27 cellular contexts compared by ENCODE assay signal in genomic region chrX:69740317-69740716, GRCh38.
DNase-seq lines count a peak whose midpoint lies in the region; ATAC-seq, FAIRE-seq and TF ChIP-seq lines count a peak whose summit lies in the region.
"Had no signal": no experiment of that assay in that cellular context is flagged by ENCODE, and none has a peak within 500 bp of the region (broad histone marks: within the 10 kb centered on the region; RNA-seq: fewer than 3 reads in every experiment).

No MANE protein-coding gene starts in this region.

- H3K4me3 ChIP-seq in mesendoderm (ENCODE audit: low read length) (no peak overlapping the region), stomach (no peak overlapping the region)
- H3K4me3 ChIP-seq in effector memory CD4-positive, alpha-beta T cell (ENCODE audit: insufficient read depth, low read depth, low read length, poor library complexity, severe bottlenecking) = no peak overlapping the region
- H3K4me3 ChIP-seq: A549; BLaER1 treated with 17β-estradiol and CSF1 and Interleukin-3, amounts not matched to agents 10 nM and 100 nM; GM12878 had no signal

- no peak overlapping the region for H3K27ac Mint-ChIP-seq in WTC11
- H3K27ac Mint-ChIP-seq: B cell; CD4-positive, alpha-beta T cell; CD8-positive, alpha-beta T cell had no signal

- H3K4ac ChIP-seq in mesendoderm (ENCODE audit: low read depth, low read length) = no peak overlapping the region

- no peaks in the 10 kb centered on the region for H3K36me3 ChIP-seq in mesendoderm (ENCODE audit: control insufficient read depth, insufficient read depth, low read length)
- H3K36me3 ChIP-seq in stomach = no peaks in the 10 kb centered on the region
- no peaks in the 10 kb centered on the region for H3K36me3 ChIP-seq in effector memory CD4-positive, alpha-beta T cell (ENCODE audit: control insufficient read depth, insufficient read depth, low read length)
- H3K36me3 ChIP-seq: BLaER1 treated with 17β-estradiol and CSF1 and Interleukin-3, amounts not matched to agents 10 nM and 100 nM had no signal

- DNase-seq in DMS53 (lab: John Stamatoyannopoulos, UW) (peak; percentile 3), DMS53 treated with DMSO at 0.1 percent for 48 hours (lab: John Stamatoyannopoulos, UW; ENCODE audit: unreplicated experiment) (no peak), D721Med (ENCODE audit: insufficient read length, low spot score) (no peak), WTC11 (ENCODE audit: low spot score) (no peak), mesendoderm (peak; percentile 1), NCI-H345 treated with DMSO at 0.1 percent for 48 hours (lab: John Stamatoyannopoulos, UW; ENCODE audit: unreplicated experiment) (no peak), stomach (no peak)
- no peak for DNase-seq in effector memory CD4-positive, alpha-beta T cell
- DNase-seq: AML-193; Caco-2; Calu3; CD4-positive, alpha-beta T cell; CD8-positive, alpha-beta T cell; DMS 273 treated with DMSO at 0.1 percent for 48 hours; DMS153; DMS79; DND-41; EL; GDM1 had no signal

- H4K5ac ChIP-seq in mesendoderm (ENCODE audit: low read length) = no peak overlapping the region

- H3K79me2 ChIP-seq in mesendoderm (ENCODE audit: control insufficient read depth, insufficient read depth, low read length) = no peaks in the 10 kb centered on the region

- H2BK15ac ChIP-seq in mesendoderm (replicated peaks; ENCODE audit: low read depth) = no peak overlapping the region

- no peak overlapping the region for H3K4me3 Mint-ChIP-seq in WTC11
- H3K4me3 Mint-ChIP-seq: B cell; CD4-positive, alpha-beta T cell; CD8-positive, alpha-beta T cell had no signal

- TF ChIP-seq EP300 in stomach (IDR thresholded peaks at IDR 0.05) = no peak

- intact Hi-C loops in stomach (cut with DNase I; ENCODE audit: low total_unique reads) = no loop called here

- H3K4me2 ChIP-seq in mesendoderm (ENCODE audit: low read length) = no peak overlapping the region
- H3K4me2 ChIP-seq: A549; BLaER1 treated with 17β-estradiol and CSF1 and Interleukin-3, amounts not matched to agents 10 nM and 100 nM had no signal

- H3K56ac ChIP-seq in mesendoderm (ENCODE audit: low read length) = no peak overlapping the region

- H3K9me3 ChIP-seq in stomach = peaks cover 0 to 18% (median 5%) of the 10 kb centered on the region in 4 donors
- no peaks in the 10 kb centered on the region for H3K9me3 ChIP-seq in effector memory CD4-positive, alpha-beta T cell (ENCODE audit: control insufficient read depth, low read length)
- H3K9me3 ChIP-seq: A549, Caco-2 had no signal

- POLR2A ChIA-PET in WTC11 (lab: Charles Lee) = no interaction called here

- no peaks in the 10 kb centered on the region for H3K79me1 ChIP-seq in mesendoderm (ENCODE audit: low read length)

- ATAC-seq in WTC11 = no peak
- ATAC-seq: A549; CD8-positive, alpha-beta T cell; GM12878 had no signal

- no peak overlapping the region for H4K8ac ChIP-seq in mesendoderm (ENCODE audit: low read depth, low read length)

- H3K27me3 ChIP-seq in mesendoderm (ENCODE audit: insufficient read depth, low read length, poor library complexity) = no peaks in the 10 kb centered on the region
- no peaks in the 10 kb centered on the region for H3K27me3 ChIP-seq in stomach
- no peaks in the 10 kb centered on the region for H3K27me3 ChIP-seq in effector memory CD4-positive, alpha-beta T cell (replicated peaks; ENCODE audit: control insufficient read depth, insufficient read depth, low read length, poor library complexity, severe bottlenecking)

- H3K9ac ChIP-seq in mesendoderm (ENCODE audit: low read length) = no peak overlapping the region
- H3K9ac ChIP-seq: BLaER1 treated with 17β-estradiol and CSF1 and Interleukin-3, amounts not matched to agents 10 nM and 100 nM had no signal

- H2BK120ac ChIP-seq in mesendoderm (ENCODE audit: low read depth, low read length) = no peak overlapping the region

- H3K18ac ChIP-seq in mesendoderm (ENCODE audit: low read length) = no peak overlapping the region

- H3K27ac ChIP-seq in mesendoderm (ENCODE audit: low read depth, low read length) = no peak overlapping the region
- H3K27ac ChIP-seq in stomach = no peak overlapping the region
- no peak overlapping the region for H3K27ac ChIP-seq in effector memory CD4-positive, alpha-beta T cell (ENCODE audit: insufficient read depth, low read length, poor library complexity, severe bottlenecking)
- H3K27ac ChIP-seq: 22Rv1; A549; BLaER1 treated with 17β-estradiol and CSF1 and Interleukin-3, amounts not matched to agents 10 nM and 100 nM; C4-2B had no signal

- peak; percentile 46 for FAIRE-seq in D721Med (lab: Jason Lieb, UNC)
- FAIRE-seq: A549, GM12878, GM12892, GM18507 had no signal

- no peak overlapping the region for H2AK5ac ChIP-seq in mesendoderm (ENCODE audit: low read length)

- no peak overlapping the region for H3K23ac ChIP-seq in mesendoderm (ENCODE audit: low read length)

- H3K4me1 ChIP-seq in mesendoderm (ENCODE audit: control insufficient read depth, low read depth, low read length) = no peaks in the 10 kb centered on the region
- no peaks in the 10 kb centered on the region for H3K4me1 ChIP-seq in stomach
- H3K4me1 ChIP-seq in effector memory CD4-positive, alpha-beta T cell (ENCODE audit: control insufficient read depth, insufficient read depth, low read length, poor library complexity, severe bottlenecking) = no peaks in the 10 kb centered on the region
- H3K4me1 ChIP-seq: A549, Caco-2 had no signal

- peaks cover 15% of the 10 kb centered on the region for H3K9me3 Mint-ChIP-seq in WTC11

- TF ChIP-seq CTCF in D721Med (IDR thresholded peaks at IDR 0.05; ENCODE audit: insufficient read depth, missing control alignments) (no peak), WTC11 (IDR thresholded peaks at IDR 0.05) (no peak), stomach (IDR thresholded peaks at IDR 0.05) (no peak)

- H3K36me3 Mint-ChIP-seq in WTC11 = peaks cover 14% of the 10 kb centered on the region
- H3K36me3 Mint-ChIP-seq: CD8-positive, alpha-beta T cell had no signal

- H3K4me1 Mint-ChIP-seq in WTC11 = peaks cover 9% of the 10 kb centered on the region
- H3K4me1 Mint-ChIP-seq: B cell had no signal

- CTCF ChIA-PET in WTC11 (lab: Charles Lee) = no interaction called here

- H2BK5ac ChIP-seq in mesendoderm (ENCODE audit: low read length) = no peak overlapping the region

- TF ChIP-seq POLR2A in stomach (IDR thresholded peaks at IDR 0.05) = no peak

- H3K27me3 Mint-ChIP-seq in WTC11 (ENCODE audit: low read depth) = no peaks in the 10 kb centered on the region
- H3K27me3 Mint-ChIP-seq: B cell; CD4-positive, alpha-beta T cell had no signal

TF ChIP-seq in WTC11, 78 proteins besides CTCF, POLR2A, EP300 and RAD21:
- TF ChIP-seq JAZF1 (CRISPR knock-in tag; IDR thresholded peaks at IDR 0.05) = no peak
- TF ChIP-seq ZNF317 (CRISPR knock-in tag; IDR thresholded peaks at IDR 0.05; ENCODE audit: borderline replicate concordance, low read depth) = peak; percentile 93

Comparison
In these comparisons a context has a peak if more than half of its experiments do, and no peak if none do; other contexts are left out.
1. DNase-seq: peak in DMS53 (single experiment) and mesendoderm (single experiment); none in DMS53 treated with DMSO at 0.1 percent for 48 hours (single experiment), D721Med (single experiment), WTC11 (single experiment), NCI-H345 treated with DMSO at 0.1 percent for 48 hours (single experiment), stomach (single experiment) and effector memory CD4-positive, alpha-beta T cell (0 of 3).